In the genomic region with DNA sequence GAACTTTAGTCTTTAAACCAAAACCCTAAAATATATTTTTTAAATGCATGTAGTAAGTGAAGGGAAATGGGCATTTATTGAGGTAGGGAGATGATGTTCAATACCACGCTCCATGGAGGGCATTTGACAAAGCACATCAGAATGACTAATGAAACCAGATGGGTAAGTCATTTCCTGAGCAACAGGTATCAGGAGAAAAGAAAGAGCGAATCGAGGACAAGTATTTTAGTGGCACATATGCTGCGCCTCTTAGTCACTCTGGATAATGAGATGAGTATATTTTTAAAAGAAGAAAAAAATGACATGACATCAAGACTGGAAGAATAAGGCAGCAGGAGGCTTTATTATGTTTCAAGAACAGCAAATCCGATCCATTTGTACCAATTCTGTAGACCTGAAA, we compare ENCODE assay signal across 18 cellular contexts.
A peak's percentile ranks its signal among the peaks of the same experiment; 100 is the strongest.
DNase-seq lines count a peak whose midpoint lies in the region; ATAC-seq and TF ChIP-seq lines count a peak whose summit lies in the region.
"Had no signal": no experiment of that assay in that cellular context is flagged by ENCODE, and none has a peak within 500 bp of the region (broad histone marks: within the 10 kb centered on the region; RNA-seq: fewer than 3 reads in every experiment).

No MANE protein-coding gene starts in this region.

- intact Hi-C loops in activated T-helper 2 cell treated with anti-CD3 and anti-CD28 coated beads, Interferon-gamma antibody, Interleukin-2, Interleukin-4, amounts not matched to agents 10 μg/mL and 5 μg/mL and 100 μg/mL, durations not matched to agents 14 hours and 24 hours and 36 hours (cut with micrococcal nuclease): loop anchor here (2.0 kb wide), 2 partner anchors 14 to 50 kb away; no protein-coding TSS in a partner anchor
- intact Hi-C loops in naive thymus-derived CD4-positive, alpha-beta T cell (cut with micrococcal nuclease): no loop called here

- peaks cover 34% of the 10 kb centered on the region for H3K4me1 Mint-ChIP-seq in activated CD8-positive, alpha-beta memory T cell treated with anti-CD3 and anti-CD28 coated beads, Interleukin-2, amount 10 ng/mL, durations not matched to agents 7 days and 5 days
- H3K4me1 Mint-ChIP-seq in activated T-helper 2 cell treated with anti-CD3 and anti-CD28 coated beads, Interferon-gamma antibody, Interleukin-2, Interleukin-4, amounts not matched to agents 10 μg/mL and 5 μg/mL and 100 μg/mL, durations not matched to agents 14 hours and 24 hours and 36 hours (ENCODE audit: low read depth): peaks cover 40% of the 10 kb centered on the region
- peaks cover 25 to 69% (median 49%) of the 10 kb centered on the region in 7 donors for H3K4me1 Mint-ChIP-seq in naive thymus-derived CD4-positive, alpha-beta T cell
- H3K4me1 Mint-ChIP-seq in progenitor cell of endocrine pancreas (ENCODE audit: low read depth): peaks cover 1% of the 10 kb centered on the region

- H3K27ac ChIP-seq in naive thymus-derived CD4-positive, alpha-beta T cell (ENCODE audit: low read depth, low read length): no peak overlapping the region
- H3K27ac ChIP-seq: neutrophil had no signal

- no peak overlapping the region for H3K27ac Mint-ChIP-seq in activated CD8-positive, alpha-beta memory T cell treated with anti-CD3 and anti-CD28 coated beads, Interleukin-2, amount 10 ng/mL, durations not matched to agents 7 days and 5 days
- H3K27ac Mint-ChIP-seq in activated T-helper 2 cell treated with anti-CD3 and anti-CD28 coated beads, Interferon-gamma antibody, Interleukin-2, Interleukin-4, amounts not matched to agents 10 μg/mL and 5 μg/mL and 100 μg/mL, durations not matched to agents 14 hours and 24 hours and 36 hours: peak overlapping the region; percentile 70
- peak overlapping the region in 7 of 9 donors; percentile 3 to 41 (median 23) for H3K27ac Mint-ChIP-seq in naive thymus-derived CD4-positive, alpha-beta T cell
- no peak overlapping the region for H3K27ac Mint-ChIP-seq in progenitor cell of endocrine pancreas
- H3K27ac Mint-ChIP-seq: GM23338 had no signal

- no peak overlapping the region for H3K4me3 Mint-ChIP-seq in activated CD8-positive, alpha-beta memory T cell treated with anti-CD3 and anti-CD28 coated beads, Interleukin-2, amount 10 ng/mL, durations not matched to agents 7 days and 5 days
- no peak overlapping the region for H3K4me3 Mint-ChIP-seq in activated T-helper 2 cell treated with anti-CD3 and anti-CD28 coated beads, Interferon-gamma antibody, Interleukin-2, Interleukin-4, amounts not matched to agents 10 μg/mL and 5 μg/mL and 100 μg/mL, durations not matched to agents 14 hours and 24 hours and 36 hours (ENCODE audit: low read depth)
- H3K4me3 Mint-ChIP-seq in naive thymus-derived CD4-positive, alpha-beta T cell: peak overlapping the region in 2 of 10 donors; percentile 23 to 41
- no peak overlapping the region for H3K4me3 Mint-ChIP-seq in progenitor cell of endocrine pancreas (ENCODE audit: low read depth)
- H3K4me3 Mint-ChIP-seq: GM23338 had no signal

- H3K36me3 Mint-ChIP-seq in activated CD8-positive, alpha-beta memory T cell treated with anti-CD3 and anti-CD28 coated beads, Interleukin-2, amount 10 ng/mL, durations not matched to agents 7 days and 5 days: peaks cover 12% of the 10 kb centered on the region
- peaks cover 9% of the 10 kb centered on the region for H3K36me3 Mint-ChIP-seq in activated T-helper 2 cell treated with anti-CD3 and anti-CD28 coated beads, Interferon-gamma antibody, Interleukin-2, Interleukin-4, amounts not matched to agents 10 μg/mL and 5 μg/mL and 100 μg/mL, durations not matched to agents 14 hours and 24 hours and 36 hours (ENCODE audit: low read depth)
- peaks cover 0 to 14% (median 9%) of the 10 kb centered on the region in 5 donors for H3K36me3 Mint-ChIP-seq in naive thymus-derived CD4-positive, alpha-beta T cell
- H3K36me3 Mint-ChIP-seq in progenitor cell of endocrine pancreas (ENCODE audit: insufficient read depth): peaks cover 5% of the 10 kb centered on the region

- no peak for DNase-seq in activated CD8-positive, alpha-beta memory T cell treated with anti-CD3 and anti-CD28 coated beads, Interleukin-2, amount 10 ng/mL, durations not matched to agents 7 days and 5 days
- DNase-seq in activated CD8-positive, alpha-beta memory T cell treated with anti-CD3 and anti-CD28 coated beads, Interleukin-2, amount 50 U/mL, for 4 hours: no peak
- DNase-seq in HT1080 (ENCODE audit: low read depth): peak; percentile 95
- DNase-seq in activated T-helper 2 cell treated with anti-CD3 and anti-CD28 coated beads, Interferon-gamma antibody, Interleukin-2, Interleukin-4, amounts not matched to agents 10 μg/mL and 5 μg/mL and 100 μg/mL, durations not matched to agents 14 hours and 24 hours and 36 hours (ENCODE audit: low spot score): no peak
- no peak for DNase-seq in naive thymus-derived CD4-positive, alpha-beta T cell
- DNase-seq in NCI-H1092 (lab: John Stamatoyannopoulos, UW): no peak
- DNase-seq in progenitor cell of endocrine pancreas (ENCODE audit: low spot score, unreplicated experiment): no peak
- no peak for DNase-seq in NK-92 (lab: John Stamatoyannopoulos, UW; ENCODE audit: unreplicated experiment)
- DNase-seq: activated CD4-positive, CD25-positive, alpha-beta regulatory T cell treated with anti-CD3 and anti-CD28 coated beads, Interleukin-2, amount 50 U/mL, for 72 hours; activated gamma-delta T cell treated with Interleukin-2 at 50 U/mL for 16 hours; central memory CD4-positive, alpha-beta T cell; COR-L47; NCI-H1417 treated with DMSO at 0.1 percent for 48 hours; NCI-H345; OCI-M1; sigmoid colon had no signal

- no peaks in the 10 kb centered on the region for H3K27me3 Mint-ChIP-seq in activated CD8-positive, alpha-beta memory T cell treated with anti-CD3 and anti-CD28 coated beads, Interleukin-2, amount 10 ng/mL, durations not matched to agents 7 days and 5 days
- no peaks in the 10 kb centered on the region for H3K27me3 Mint-ChIP-seq in activated T-helper 2 cell treated with anti-CD3 and anti-CD28 coated beads, Interferon-gamma antibody, Interleukin-2, Interleukin-4, amounts not matched to agents 10 μg/mL and 5 μg/mL and 100 μg/mL, durations not matched to agents 14 hours and 24 hours and 36 hours (ENCODE audit: low read depth)
- no peaks in the 10 kb centered on the region for H3K27me3 Mint-ChIP-seq in naive thymus-derived CD4-positive, alpha-beta T cell
- no peaks in the 10 kb centered on the region for H3K27me3 Mint-ChIP-seq in progenitor cell of endocrine pancreas

- CTCF ChIA-PET in activated CD8-positive, alpha-beta memory T cell treated with anti-CD3 and anti-CD28 coated beads, Interleukin-2, amount 10 ng/mL, durations not matched to agents 7 days and 5 days (lab: Charles Lee): no interaction called here
- CTCF ChIA-PET in naive thymus-derived CD4-positive, alpha-beta T cell (lab: Charles Lee): no interaction called here

- H3K9me3 Mint-ChIP-seq in activated CD8-positive, alpha-beta memory T cell treated with anti-CD3 and anti-CD28 coated beads, Interleukin-2, amount 10 ng/mL, durations not matched to agents 7 days and 5 days (ENCODE audit: low read depth): peaks cover 7% of the 10 kb centered on the region
- peaks cover 15% of the 10 kb centered on the region for H3K9me3 Mint-ChIP-seq in activated T-helper 2 cell treated with anti-CD3 and anti-CD28 coated beads, Interferon-gamma antibody, Interleukin-2, Interleukin-4, amounts not matched to agents 10 μg/mL and 5 μg/mL and 100 μg/mL, durations not matched to agents 14 hours and 24 hours and 36 hours
- H3K9me3 Mint-ChIP-seq in naive thymus-derived CD4-positive, alpha-beta T cell: peaks cover 3 to 18% (median 5%) of the 10 kb centered on the region in 11 donors
- peaks cover 8% of the 10 kb centered on the region for H3K9me3 Mint-ChIP-seq in progenitor cell of endocrine pancreas (ENCODE audit: low read depth)

- no peak for TF ChIP-seq CTCF in progenitor cell of endocrine pancreas (IDR thresholded peaks at IDR 0.05; ENCODE audit: unreplicated experiment)

- ATAC-seq in activated CD8-positive, alpha-beta memory T cell treated with anti-CD3 and anti-CD28 coated beads, Interleukin-2, amount 10 ng/mL, durations not matched to agents 7 days and 5 days: peak; percentile 45
- no peak for ATAC-seq in naive thymus-derived CD4-positive, alpha-beta T cell
- ATAC-seq: GM23338 had no signal

- POLR2A ChIA-PET in naive thymus-derived CD4-positive, alpha-beta T cell (lab: Charles Lee): interaction anchor here (1.9 kb wide), 1 partner anchor 130 kb away, joined by 9 read pairs; no protein-coding TSS in a partner anchor

- no peak overlapping the region for H3K4me3 ChIP-seq in naive thymus-derived CD4-positive, alpha-beta T cell (ENCODE audit: low read length)
- H3K4me3 ChIP-seq: GM23338, sigmoid colon had no signal

- H3K36me3 ChIP-seq in naive thymus-derived CD4-positive, alpha-beta T cell (ENCODE audit: control insufficient read depth in 2 of 3, insufficient read depth in 3 of 3, low read length in 3 of 3): no peaks in the 10 kb centered on the region
- H3K36me3 ChIP-seq: neutrophil, sigmoid colon had no signal

- H3K27me3 ChIP-seq in naive thymus-derived CD4-positive, alpha-beta T cell (ENCODE audit: control insufficient read depth in 2 of 2, insufficient read depth in 2 of 2, low read length in 2 of 2): no peaks in the 10 kb centered on the region
- H3K27me3 ChIP-seq: neutrophil, sigmoid colon had no signal

- H3K4me1 ChIP-seq in naive thymus-derived CD4-positive, alpha-beta T cell (ENCODE audit: control insufficient read depth in 2 of 2, insufficient read depth in 2 of 2, low read length in 2 of 2): peaks cover 24 to 36% of the 10 kb centered on the region in 2 donors

- peaks cover 0 to 6% (median 0%) of the 10 kb centered on the region in 3 experiments for H3K9me3 ChIP-seq in naive thymus-derived CD4-positive, alpha-beta T cell (ENCODE audit: control insufficient read depth in 2 of 3, low read length in 3 of 3)
- H3K9me3 ChIP-seq: neutrophil, sigmoid colon had no signal

Comparison
In these comparisons a context has a peak if more than half of its experiments do, and no peak if none do; other contexts are left out.
1. H3K27ac Mint-ChIP-seq: peak in activated T-helper 2 cell treated with anti-CD3 and anti-CD28 coated beads, Interferon-gamma antibody, Interleukin-2, Interleukin-4, amounts not matched to agents 10 μg/mL and 5 μg/mL and 100 μg/mL, durations not matched to agents 14 hours and 24 hours and 36 hours (single experiment) and naive thymus-derived CD4-positive, alpha-beta T cell (7 of 9); none in activated CD8-positive, alpha-beta memory T cell treated with anti-CD3 and anti-CD28 coated beads, Interleukin-2, amount 10 ng/mL, durations not matched to agents 7 days and 5 days (single experiment) and progenitor cell of endocrine pancreas (single experiment).